1 cellular context compared by ENCODE assay signal in genomic region chr7:144391823-144392255, GRCh38.
TF ChIP-seq lines count a peak whose summit lies in the region.

No MANE protein-coding gene starts in this region.

TF ChIP-seq in HCT116, 20 proteins besides CTCF, POLR2A, EP300 and RAD21 (continued from another document):
- TF ChIP-seq REST (IDR thresholded peaks at IDR 0.05; ENCODE audit: low read depth), result no peak
- TF ChIP-seq POLR2AphosphoS5 (IDR thresholded peaks at IDR 0.05; ENCODE audit: low read depth, low read length), result no peak
- TF ChIP-seq EGR1 (IDR thresholded peaks at IDR 0.05; ENCODE audit: low read depth), result no peak
- TF ChIP-seq CEBPB (IDR thresholded peaks at IDR 0.05; ENCODE audit: low read depth), result no peak
- TF ChIP-seq EZH2phosphoT487 (IDR thresholded peaks at IDR 0.05; ENCODE audit: borderline replicate concordance), result no peak
- TF ChIP-seq SIN3A (IDR thresholded peaks at IDR 0.05; ENCODE audit: low read depth), result no peak
- TF ChIP-seq FOSL1 (IDR thresholded peaks at IDR 0.05; ENCODE audit: low read depth), result no peak
- TF ChIP-seq JUND (IDR thresholded peaks at IDR 0.05), result no peak
- no peak for TF ChIP-seq ZBTB33 (IDR thresholded peaks at IDR 0.05; ENCODE audit: extremely low read depth, insufficient replicate concordance, low read length)
- TF ChIP-seq ZNF274 (IDR thresholded peaks at IDR 0.05; ENCODE audit: low read depth, low read length), result no peak
- no peak for TF ChIP-seq CBX3 (IDR thresholded peaks at IDR 0.05; ENCODE audit: low read depth)
- no peak for TF ChIP-seq ELF1 (IDR thresholded peaks at IDR 0.05; ENCODE audit: borderline replicate concordance, low read depth)
